In the genomic region with DNA sequence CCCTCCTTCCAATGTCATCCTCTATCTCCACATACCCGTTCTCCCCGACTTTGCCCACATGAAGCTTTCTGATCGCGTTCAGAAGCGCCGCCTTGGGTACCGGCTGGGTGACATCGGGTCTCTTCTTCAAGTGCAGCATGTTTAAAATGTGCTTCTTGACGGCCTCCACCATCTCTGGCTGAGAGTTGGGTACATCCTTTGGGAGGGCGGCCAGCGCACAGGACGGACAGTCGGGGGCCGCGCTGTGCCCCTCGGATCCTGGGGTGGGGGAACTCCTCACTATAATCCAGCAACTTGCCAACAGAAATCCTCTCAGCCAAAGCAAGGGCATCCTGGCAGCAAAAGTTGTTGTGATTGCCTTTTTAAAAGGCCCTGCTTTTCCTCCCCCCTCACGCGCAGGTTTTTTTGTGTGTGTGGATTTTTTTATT, we compare ENCODE assay signal across 10 cellular contexts. TPM values are rescaled to one million over a fixed set of nuclear protein-coding genes. Genes with fewer than 3 reads are reported as not detected.
DNase-seq lines count a peak whose midpoint lies in the region; ATAC-seq, FAIRE-seq and TF ChIP-seq lines count a peak whose summit lies in the region.
"Had no signal": no experiment of that assay in that cellular context is flagged by ENCODE, and none has a peak within 500 bp of the region (broad histone marks: within the 10 kb centered on the region; RNA-seq: fewer than 3 reads in every experiment).

No MANE protein-coding gene starts in this region.

- H3K4me3 ChIP-seq in esophagus muscularis mucosa, result peak overlapping the region; percentile 59 to 70 (median 64)

- WGBS in esophagus muscularis mucosa, result 9% methylated on average over 18 of the region's 18 CpGs

- H3K9me3 ChIP-seq in esophagus muscularis mucosa, result no peaks in the 10 kb centered on the region
- no peaks in the 10 kb centered on the region for H3K9me3 ChIP-seq in CD4-positive, alpha-beta T cell (ENCODE audit: control insufficient read depth, low read length)
- H3K9me3 ChIP-seq: Caco-2 had no signal

- peak overlapping the region; percentile 25 for H3K4me3 Mint-ChIP-seq in stimulated activated naive CD8-positive, alpha-beta T cell treated with anti-CD3 and anti-CD28 coated beads, Interleukin-15, Interleukin-2, amounts not matched to agents 100 ng/mL and 50 ng/mL, for 24 hours
- peak overlapping the region; percentile 76 for H3K4me3 Mint-ChIP-seq in neural crest cell
- no peak overlapping the region for H3K4me3 Mint-ChIP-seq in CD4-positive, alpha-beta T cell

- no peak for FAIRE-seq in HTR-8/SVneo (lab: Jason Lieb, UNC)

- H3K36me3 Mint-ChIP-seq in stimulated activated naive CD8-positive, alpha-beta T cell treated with anti-CD3 and anti-CD28 coated beads, Interleukin-15, Interleukin-2, amounts not matched to agents 100 ng/mL and 50 ng/mL, for 24 hours (ENCODE audit: low read depth), result no peaks in the 10 kb centered on the region
- no peaks in the 10 kb centered on the region for H3K36me3 Mint-ChIP-seq in neural crest cell (ENCODE audit: low read depth)
- H3K36me3 Mint-ChIP-seq in CD4-positive, alpha-beta T cell (ENCODE audit: low read depth), result no peaks in the 10 kb centered on the region

- no peak for TF ChIP-seq POLR2A in esophagus muscularis mucosa (IDR thresholded peaks at IDR 0.05; ENCODE audit: low read depth)

- H3K4me1 ChIP-seq in esophagus muscularis mucosa, result peaks cover 20 to 64% (median 54%) of the 10 kb centered on the region in 4 donors

- H3K27ac ChIP-seq in esophagus muscularis mucosa (replicated peaks in 1 of 4), result peak overlapping the region; percentile 83 to 94 (median 88)
- no peak overlapping the region for H3K27ac ChIP-seq in CD4-positive, alpha-beta T cell (ENCODE audit: low read depth, low read length)

- peaks cover 71% of the 10 kb centered on the region for H3K27me3 Mint-ChIP-seq in stimulated activated naive CD8-positive, alpha-beta T cell treated with anti-CD3 and anti-CD28 coated beads, Interleukin-15, Interleukin-2, amounts not matched to agents 100 ng/mL and 50 ng/mL, for 24 hours
- H3K27me3 Mint-ChIP-seq in neural crest cell (ENCODE audit: low read depth), result peaks cover 83% of the 10 kb centered on the region
- H3K27me3 Mint-ChIP-seq in CD4-positive, alpha-beta T cell, result peaks cover 84% of the 10 kb centered on the region

- ATAC-seq in stimulated activated naive CD8-positive, alpha-beta T cell treated with anti-CD3 and anti-CD28 coated beads, Interleukin-15, Interleukin-2, amounts not matched to agents 100 U/mL and 50 U/mL, for 24 hours, result no peak
- no peak for ATAC-seq in esophagus mucosa
- no peak for ATAC-seq in CD4-positive, alpha-beta T cell (ENCODE audit: poor library complexity)

- POLR2A ChIA-PET in CD4-positive, alpha-beta T cell (lab: Charles Lee), result no interaction called here

- DNase-seq in stimulated activated naive CD8-positive, alpha-beta T cell treated with anti-CD3 and anti-CD28 coated beads, Interleukin-15, Interleukin-2, amounts not matched to agents 100 U/mL and 50 U/mL, for 24 hours, result no peak
- DNase-seq in esophagus muscularis mucosa (ENCODE audit: extremely low spot score) (no peak), neural crest cell (ENCODE audit: low read depth, low spot score) (no peak), SHP77 (lab: John Stamatoyannopoulos, UW) (no peak), HTR-8/SVneo (ENCODE audit: insufficient read length, low spot score) (no peak)
- no peak for DNase-seq in CD4-positive, alpha-beta T cell
- DNase-seq: activated CD8-positive, alpha-beta memory T cell treated with anti-CD3 and anti-CD28 coated beads, Interleukin-2, amount 50 U/mL, for 4 hours; Caco-2 had no signal

- no peaks in the 10 kb centered on the region for H3K9me3 Mint-ChIP-seq in stimulated activated naive CD8-positive, alpha-beta T cell treated with anti-CD3 and anti-CD28 coated beads, Interleukin-15, Interleukin-2, amounts not matched to agents 100 ng/mL and 50 ng/mL, for 24 hours
- H3K9me3 Mint-ChIP-seq in neural crest cell, result no peaks in the 10 kb centered on the region
- H3K9me3 Mint-ChIP-seq in CD4-positive, alpha-beta T cell, result no peaks in the 10 kb centered on the region

- H3K4me1 Mint-ChIP-seq in stimulated activated naive CD8-positive, alpha-beta T cell treated with anti-CD3 and anti-CD28 coated beads, Interleukin-15, Interleukin-2, amounts not matched to agents 100 ng/mL and 50 ng/mL, for 24 hours (ENCODE audit: low read depth), result peaks cover 6% of the 10 kb centered on the region
- peaks cover 30% of the 10 kb centered on the region for H3K4me1 Mint-ChIP-seq in neural crest cell
- H3K4me1 Mint-ChIP-seq in CD4-positive, alpha-beta T cell (ENCODE audit: low read depth), result peaks cover 5% of the 10 kb centered on the region

- CTCF ChIA-PET in CD4-positive, alpha-beta T cell (lab: Charles Lee), result no interaction called here

- intact Hi-C loops in esophagus muscularis mucosa (cut with DNase I), result loop anchor here (10.0 kb wide), 1 partner anchor 1475 kb away; no protein-coding TSS in a partner anchor
- intact Hi-C loops in CD4-positive, alpha-beta T cell (cut with DNase I, micrococcal nuclease), result no loop called here

- no peak for TF ChIP-seq CTCF in esophagus muscularis mucosa (IDR thresholded peaks at IDR 0.05)
- TF ChIP-seq CTCF in neural crest cell (conservative IDR thresholded peaks at IDR 0.05), result no peak
- no peak for TF ChIP-seq CTCF in CD4-positive, alpha-beta T cell (IDR thresholded peaks at IDR 0.05)

- no peak for TF ChIP-seq EP300 in esophagus muscularis mucosa (IDR thresholded peaks at IDR 0.05)

- H3K36me3 ChIP-seq in esophagus muscularis mucosa, result no peaks in the 10 kb centered on the region

- H3K27ac Mint-ChIP-seq in stimulated activated naive CD8-positive, alpha-beta T cell treated with anti-CD3 and anti-CD28 coated beads, Interleukin-15, Interleukin-2, amounts not matched to agents 100 ng/mL and 50 ng/mL, for 24 hours, result no peak overlapping the region
- no peak overlapping the region for H3K27ac Mint-ChIP-seq in neural crest cell (ENCODE audit: unreplicated experiment)
- H3K27ac Mint-ChIP-seq in CD4-positive, alpha-beta T cell, result no peak overlapping the region

- H3K27me3 ChIP-seq in esophagus muscularis mucosa, result no peaks in the 10 kb centered on the region
- peaks cover 33% of the 10 kb centered on the region for H3K27me3 ChIP-seq in CD4-positive, alpha-beta T cell (ENCODE audit: control insufficient read depth, insufficient read depth, low read length)

RNA-seq across cellular contexts. Expression of a gene that starts 2.8 kb away (rescaled TPM):
- total RNA-seq in esophagus muscularis mucosa (10 to 100 TPM; 19.2 to 38.6 (median 32.9) TPM), neural crest cell (0.07 TPM in 1 of 2 replicates, not detected in the other), esophagus mucosa (0.84 TPM)
- not detected for total RNA-seq in CD4-positive, alpha-beta T cell

Comparison
In these comparisons a context has a peak if more than half of its experiments do, and no peak if none do; other contexts are left out.
1. RNA of a gene that starts 2.8 kb away (total RNA-seq): 19.2 to 38.6 TPM in esophagus muscularis mucosa; 0.84 TPM in esophagus mucosa (single experiment), 0.07 TPM in neural crest cell and not detected in CD4-positive, alpha-beta T cell; every median in the first group is over 10 times any median in the second.